In the genomic region with DNA sequence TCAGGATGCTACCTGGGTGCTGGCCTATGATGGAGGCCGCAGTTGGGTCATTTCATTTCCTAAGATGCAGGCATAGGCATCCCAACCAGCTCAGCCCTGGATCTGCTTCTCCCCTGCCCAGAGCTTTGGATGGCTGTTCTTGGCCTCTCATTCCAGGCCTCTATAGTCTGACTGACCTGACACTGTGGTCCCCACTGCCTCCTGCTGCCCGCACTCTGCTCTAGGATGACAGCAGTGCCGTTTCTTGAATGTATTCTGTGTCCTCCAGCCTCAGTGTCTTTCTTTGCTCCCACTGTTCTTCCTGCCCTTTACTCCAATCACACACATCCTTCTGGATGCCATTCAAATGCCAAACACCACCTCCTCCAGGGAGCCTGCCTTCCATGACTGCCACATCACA, we compare ENCODE assay signal across 8 cellular contexts.
DNase-seq lines count a peak whose midpoint lies in the region; ATAC-seq and TF ChIP-seq lines count a peak whose summit lies in the region.

No MANE protein-coding gene starts in this region.

- H3K27me3 ChIP-seq in CD8-positive, alpha-beta T cell (ENCODE audit: insufficient read depth, low read length): no peaks in the 10 kb centered on the region
- H3K27me3 ChIP-seq in gastrocnemius medialis (no peaks in the 10 kb centered on the region), vagina (no peaks in the 10 kb centered on the region)

- in situ Hi-C loops in gastrocnemius medialis (cut with MboI; ENCODE audit: low sequenced_read_pairs in 4 of 4): loop anchor here (5.0 to 10.0 kb wide), 3 partner anchors 170 to 175 kb away; no protein-coding TSS in a partner anchor

- no peaks in the 10 kb centered on the region for H3K36me3 ChIP-seq in CD8-positive, alpha-beta T cell (ENCODE audit: insufficient read depth, low read length)
- H3K36me3 ChIP-seq in gastrocnemius medialis (no peaks in the 10 kb centered on the region), vagina (no peaks in the 10 kb centered on the region)

- no peak overlapping the region for H3K27ac Mint-ChIP-seq in CD8-positive, alpha-beta T cell

- no peaks in the 10 kb centered on the region for H3K36me3 Mint-ChIP-seq in CD8-positive, alpha-beta T cell

- H3K4me1 Mint-ChIP-seq in CD8-positive, alpha-beta T cell (ENCODE audit: low read depth): no peaks in the 10 kb centered on the region

- intact Hi-C loops in CD8-positive, alpha-beta T cell (cut with DNase I, micrococcal nuclease): loop anchor here in 1 of 2 experiments (1.0 kb wide), 1 partner anchor 176 kb away; no protein-coding TSS in a partner anchor
- intact Hi-C loops in gastrocnemius medialis (cut with DNase I; ENCODE audit: low total_unique reads) (loop anchor here (1.0 to 5.0 kb wide), 3 partner anchors 40 to 176 kb away; no protein-coding TSS in a partner anchor), vagina (cut with DNase I) (no loop called here)

- no peaks in the 10 kb centered on the region for H3K4me1 ChIP-seq in CD8-positive, alpha-beta T cell (ENCODE audit: insufficient read depth, low read length)
- H3K4me1 ChIP-seq in gastrocnemius medialis: peaks cover 7 to 15% of the 10 kb centered on the region in 2 donors
- no peaks in the 10 kb centered on the region for H3K4me1 ChIP-seq in vagina

- H3K9me3 Mint-ChIP-seq in CD8-positive, alpha-beta T cell: no peaks in the 10 kb centered on the region

- H3K4me3 ChIP-seq in CD8-positive, alpha-beta T cell (ENCODE audit: low read depth, low read length): no peak overlapping the region
- H3K4me3 ChIP-seq in gastrocnemius medialis (no peak overlapping the region), vagina (no peak overlapping the region)

- H3K27ac ChIP-seq in CD8-positive, alpha-beta T cell (ENCODE audit: low read depth, low read length): no peak overlapping the region
- H3K27ac ChIP-seq in gastrocnemius medialis (peak overlapping the region in 1 of 4 donors; percentile 90), vagina (no peak overlapping the region)

- H3K27me3 Mint-ChIP-seq in CD8-positive, alpha-beta T cell (ENCODE audit: low read depth): no peaks in the 10 kb centered on the region

- no peak overlapping the region for H3K4me3 Mint-ChIP-seq in CD8-positive, alpha-beta T cell

- peak; percentile 5 to 70 (median 38) for DNase-seq in CD8-positive, alpha-beta T cell
- DNase-seq in activated CD4-positive, alpha-beta T cell treated with anti-CD3 and anti-CD28 coated beads for 4 hours: peak; percentile 31 to 32
- DNase-seq in fibroblast of gingiva (ENCODE audit: low read depth): peak; percentile 12
- DNase-seq in gastrocnemius medialis: peak in 1 of 2 donors; percentile 74
- no peak for DNase-seq in vagina (ENCODE audit: extremely low spot score in 2 of 2)
- no peak for DNase-seq in T1000 (lab: John Stamatoyannopoulos, UW)

- peak; percentile 25 for TF ChIP-seq CTCF in CD8-positive, alpha-beta T cell (IDR thresholded peaks at IDR 0.05)
- peak; percentile 44 to 78 (median 74) for TF ChIP-seq CTCF in gastrocnemius medialis (IDR thresholded peaks at IDR 0.05 in 4 of 5, conservative IDR thresholded peaks at IDR 0.05 in 1 of 5)
- peak in 1 of 3 experiments; percentile 57 for TF ChIP-seq CTCF in vagina (IDR thresholded peaks at IDR 0.05)

- POLR2A ChIA-PET in CD8-positive, alpha-beta T cell (lab: Charles Lee): no interaction called here

- ATAC-seq in CD8-positive, alpha-beta T cell: no peak
- ATAC-seq in HG02798 (IDR thresholded peaks at IDR 0.05; ENCODE audit: poor library complexity, unreplicated experiment): peak; percentile 58
- ATAC-seq in gastrocnemius medialis: peak in 1 of 2 donors; percentile 39
- ATAC-seq in HG03095 (IDR thresholded peaks at IDR 0.05; ENCODE audit: unreplicated experiment): no peak

- CTCF ChIA-PET in CD8-positive, alpha-beta T cell (lab: Charles Lee): interaction anchor here (0.6 to 7.5 kb wide), 12 partner anchors 9 to 660 kb away, joined by 3 to 97 read pairs (median 4); no protein-coding TSS in a partner anchor

- H3K9me3 ChIP-seq in CD8-positive, alpha-beta T cell (ENCODE audit: low read length): no peaks in the 10 kb centered on the region
- H3K9me3 ChIP-seq in gastrocnemius medialis (no peaks in the 10 kb centered on the region), vagina (no peaks in the 10 kb centered on the region)

- TF ChIP-seq POLR2A in gastrocnemius medialis (IDR thresholded peaks at IDR 0.05) (no peak), vagina (IDR thresholded peaks at IDR 0.05) (no peak)

Comparison
In these comparisons a context has a peak if more than half of its experiments do, and no peak if none do; other contexts are left out.
1. DNase-seq: peak in CD8-positive, alpha-beta T cell (7 of 7), activated CD4-positive, alpha-beta T cell treated with anti-CD3 and anti-CD28 coated beads for 4 hours (2 of 2) and fibroblast of gingiva (single experiment); none in vagina (0 of 2) and T1000 (single experiment).